Comparison of ENCODE assay signal across 22 cellular contexts in the genomic region with DNA sequence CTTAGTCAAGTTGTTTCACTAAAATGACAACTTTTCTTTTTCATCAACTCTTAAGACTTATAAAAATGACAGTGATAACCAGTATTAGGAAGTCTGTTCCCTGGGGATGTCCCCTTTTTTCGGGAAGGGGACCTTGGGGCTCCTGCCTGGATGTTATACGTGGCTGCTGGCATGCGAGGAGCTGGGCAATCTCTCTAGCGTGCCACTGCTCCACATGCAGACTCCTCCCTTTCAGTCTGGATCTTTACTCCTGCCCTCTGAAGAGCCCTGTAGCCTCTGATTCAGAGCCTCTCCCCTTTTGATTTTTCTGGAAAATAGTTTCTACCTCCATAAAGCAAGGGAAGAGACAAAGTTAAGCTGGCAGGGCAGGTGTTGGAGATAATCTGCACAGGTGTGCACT. TPM values are rescaled to one million over a fixed set of nuclear protein-coding genes. Genes with fewer than 3 reads are reported as not detected.
DNase-seq lines count a peak whose midpoint lies in the region; ATAC-seq and TF ChIP-seq lines count a peak whose summit lies in the region.
"Had no signal": no experiment of that assay in that cellular context is flagged by ENCODE, and none has a peak within 500 bp of the region (broad histone marks: within the 10 kb centered on the region; RNA-seq: fewer than 3 reads in every experiment).

No MANE protein-coding gene starts in this region.

- intact Hi-C loops in dorsolateral prefrontal cortex (cut with DNase I), result loop anchor here (2.0 to 5.0 kb wide), 2 partner anchors 46 to 91 kb away; no protein-coding TSS in a partner anchor

- no peaks in the 10 kb centered on the region for H3K36me3 ChIP-seq in tibial nerve
- H3K36me3 ChIP-seq: BE2C had no signal

- WGBS in tibial nerve, 2 donors, result 76 to 79% methylated on average over 4 of the region's 4 CpGs

- peak overlapping the region in 55 of 59 donors; percentile 49 to 99 (median 92) for H3K27ac ChIP-seq in dorsolateral prefrontal cortex
- peak overlapping the region; percentile 92 for H3K27ac ChIP-seq in layer of hippocampus (ENCODE audit: low read depth, low read length)
- H3K27ac ChIP-seq in tibial nerve, result peak overlapping the region; percentile 58 to 88 (median 78)
- H3K27ac ChIP-seq: 22Rv1, SK-N-MC had no signal

- DNase-seq in NCI-H82 (lab: John Stamatoyannopoulos, UW), result peak; percentile 83
- no peak for DNase-seq in NCI-H82 treated with DMSO at 0.1 percent for 48 hours (lab: John Stamatoyannopoulos, UW; ENCODE audit: unreplicated experiment)
- no peak for DNase-seq in dorsolateral prefrontal cortex
- no peak for DNase-seq in tibial nerve (ENCODE audit: low spot score in 2 of 2)
- no peak for DNase-seq in putamen (ENCODE audit: low spot score)
- DNase-seq in cerebellar cortex (ENCODE audit: low spot score), result no peak
- DNase-seq: BE2C, DMS153, DND-41, H7, NCI-H1048, NCI-H1417 treated with DMSO at 0.1 percent for 48 hours, NCI-H1694 treated with DMSO at 0.1 percent for 48 hours, NCI-H2081, NCI-H2171, NCI-H226, NCI-H510A treated with DMSO at 0.1 percent for 48 hours, SIG-M5 had no signal

- no peak for TF ChIP-seq EP300 in tibial nerve (IDR thresholded peaks at IDR 0.05)

- H3K9me3 ChIP-seq in tibial nerve, result no peaks in the 10 kb centered on the region
- H3K9me3 ChIP-seq: BE2C had no signal

- peaks cover 0 to 19% (median 0%) of the 10 kb centered on the region in 4 donors for H3K4me1 ChIP-seq in tibial nerve
- H3K4me1 ChIP-seq: BE2C had no signal

- TF ChIP-seq POLR2A in tibial nerve (IDR thresholded peaks at IDR 0.05), result no peak

- H3K4me3 ChIP-seq in dorsolateral prefrontal cortex, result no peak overlapping the region
- no peak overlapping the region for H3K4me3 ChIP-seq in tibial nerve
- H3K4me3 ChIP-seq: SK-N-MC had no signal

- no peaks in the 10 kb centered on the region for H3K27me3 ChIP-seq in dorsolateral prefrontal cortex
- no peaks in the 10 kb centered on the region for H3K27me3 ChIP-seq in layer of hippocampus (ENCODE audit: control insufficient read depth, insufficient read depth, low read length)
- H3K27me3 ChIP-seq in tibial nerve, result no peaks in the 10 kb centered on the region
- H3K27me3 ChIP-seq: BE2C had no signal

- TF ChIP-seq CTCF in dorsolateral prefrontal cortex (IDR thresholded peaks at IDR 0.05 in 54 of 56, conservative IDR thresholded peaks at IDR 0.05 in 2 of 56; ENCODE audit: low read depth in 1 of 56, partially characterized antibody in 56 of 56) (no peak), tibial nerve (IDR thresholded peaks at IDR 0.05) (no peak)

- ATAC-seq in HG03045 (IDR thresholded peaks at IDR 0.05; ENCODE audit: unreplicated experiment), result no peak

RNA-seq across cellular contexts. Expression of gene GTF2F2, which starts 19.5 kb away (rescaled TPM):
- total RNA-seq in dorsolateral prefrontal cortex (10 to 100 TPM in 119 of 120 experiments, 1 to 10 TPM in 1; 9.9 to 19.8 (median 13.9) TPM), tibial nerve (10 to 100 TPM; 20.2 to 28.8 (median 24.1) TPM)
